ENCODE assay signal across 1 cellular context in the genomic region with DNA sequence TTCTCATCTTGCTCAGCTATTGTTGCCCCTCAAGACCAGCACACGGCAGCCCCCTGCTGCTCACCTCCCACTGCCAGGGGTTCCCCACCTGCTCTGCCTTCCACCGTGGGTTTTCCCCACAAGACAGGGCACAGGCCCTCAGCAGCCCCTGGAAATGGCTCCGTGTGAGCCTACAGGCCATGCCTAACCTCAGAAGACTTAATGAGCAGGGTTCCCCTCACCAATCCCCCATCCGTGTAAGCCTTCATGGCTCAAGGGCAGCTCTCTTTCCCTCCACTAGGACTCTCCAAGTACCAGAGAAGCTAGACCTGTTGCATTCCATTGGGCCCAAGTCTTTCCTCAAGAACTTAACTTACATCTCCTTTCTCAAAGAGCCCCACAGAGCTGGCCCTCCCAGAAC.
TF ChIP-seq lines count a peak whose summit lies in the region.

No MANE protein-coding gene starts in this region.

TF ChIP-seq in H1, 55 proteins besides CTCF, POLR2A, EP300 and RAD21:
- TF ChIP-seq TBP (IDR thresholded peaks at IDR 0.05; ENCODE audit: low read depth, low read length) (no peak), KDM4A (IDR thresholded peaks at IDR 0.05; ENCODE audit: low read depth, low read length, severe bottlenecking) (no peak), SIX5 (IDR thresholded peaks at IDR 0.05; ENCODE audit: low read depth, low read length) (no peak), EZH2 (IDR thresholded peaks at IDR 0.05; ENCODE audit: low read depth, low read length, severe bottlenecking) (no peak), SP1 (IDR thresholded peaks at IDR 0.05; ENCODE audit: low read depth, low read length) (no peak), SAP30 (IDR thresholded peaks at IDR 0.05; ENCODE audit: insufficient read depth, insufficient replicate concordance, low read length) (no peak), TEAD4 (IDR thresholded peaks at IDR 0.05; ENCODE audit: low read depth, low read length) (no peak), HDAC2 (IDR thresholded peaks at IDR 0.05; ENCODE audit: borderline replicate concordance in 1 of 2, low read depth in 2 of 2, low read length in 2 of 2) (no peak), CREB1 (IDR thresholded peaks at IDR 0.05) (no peak), GABPA (IDR thresholded peaks at IDR 0.05; ENCODE audit: borderline replicate concordance, insufficient read depth, low read length) (no peak)
